16 cellular contexts compared by ENCODE assay signal in the genomic region with DNA sequence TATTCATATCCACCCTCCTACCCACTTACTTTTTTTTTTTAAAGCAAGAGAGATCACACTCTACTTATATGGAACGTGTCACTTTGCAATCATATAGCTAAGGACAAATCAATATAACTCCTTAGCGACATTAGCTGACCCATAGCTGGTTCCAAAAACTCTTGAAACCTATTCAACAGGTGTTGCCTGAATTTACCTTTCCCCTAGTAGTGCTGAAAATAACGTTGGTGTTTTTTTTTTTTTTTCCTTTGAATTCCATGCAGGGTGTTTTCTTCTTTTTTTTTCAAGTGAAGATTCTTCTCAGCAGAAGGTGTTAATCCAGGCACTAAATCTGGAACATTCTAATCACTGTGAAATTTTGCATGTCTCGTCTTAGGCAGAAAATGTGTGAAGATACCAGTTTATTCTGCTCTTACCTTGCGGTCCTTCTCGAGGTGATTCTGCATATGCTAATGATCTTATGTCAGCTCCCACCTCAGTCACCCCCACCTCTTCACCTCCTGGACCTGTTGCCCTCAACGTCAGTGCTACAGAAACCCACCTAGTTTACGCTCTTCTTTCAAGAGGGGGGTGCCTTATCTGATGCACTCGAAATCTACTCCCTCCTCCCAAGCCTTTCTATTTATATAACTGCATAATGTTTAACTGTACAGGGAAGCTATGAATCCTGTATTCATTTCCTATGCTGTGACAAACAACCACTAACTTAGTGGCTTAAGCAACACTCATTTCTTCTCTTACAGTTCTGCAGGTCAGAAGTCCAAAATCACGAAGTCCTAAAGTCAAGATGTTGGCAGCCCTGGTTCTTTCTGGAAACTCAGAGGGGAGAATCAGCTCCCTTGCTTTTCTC. TPM values are rescaled to one million over a fixed set of nuclear protein-coding genes. Genes with fewer than 3 reads are reported as not detected.
A peak's percentile ranks its signal among the peaks of the same experiment; 100 is the strongest.
DNase-seq lines count a peak whose midpoint lies in the region; ATAC-seq and TF ChIP-seq lines count a peak whose summit lies in the region.
"Had no signal": no experiment of that assay in that cellular context is flagged by ENCODE, and none has a peak within 500 bp of the region (broad histone marks: within the 10 kb centered on the region; RNA-seq: fewer than 3 reads in every experiment).

No MANE protein-coding gene starts in this region.

- H3K9me3 ChIP-seq in BLaER1 treated with 17β-estradiol and CSF1 and Interleukin-3, amounts not matched to agents 10 nM and 100 nM (replicated peaks in 1 of 11): no peaks in the 10 kb centered on the region
- H3K9me3 ChIP-seq: heart right ventricle, testis had no signal

- ATAC-seq in natural killer cell treated with Interleukin-12 subunit alpha and Interleukin-12 subunit beta and Interleukin-15 and Interleukin-18, amount 100 ng/mL, for 72 hours: no peak
- no peak for ATAC-seq in HG03571 (IDR thresholded peaks at IDR 0.05; ENCODE audit: unreplicated experiment)
- ATAC-seq: sciatic nerve had no signal

- no peaks in the 10 kb centered on the region for H3K36me3 ChIP-seq in BLaER1 treated with 17β-estradiol and CSF1 and Interleukin-3, amounts not matched to agents 10 nM and 100 nM
- no peaks in the 10 kb centered on the region for H3K36me3 ChIP-seq in H7 (replicated peaks; ENCODE audit: control insufficient read depth, insufficient read depth, low read length)
- H3K36me3 ChIP-seq: heart right ventricle had no signal

- no peak overlapping the region; a peak in 2 of 22 replicates for H3K27ac ChIP-seq in BLaER1 treated with 17β-estradiol and CSF1 and Interleukin-3, amounts not matched to agents 10 nM and 100 nM
- H3K27ac ChIP-seq in cingulate gyrus (ENCODE audit: low read depth, low read length): peak overlapping the region; percentile 41
- H3K27ac ChIP-seq: parathyroid adenoma, testis had no signal

- TF ChIP-seq POLR2A in erythroblast (IDR thresholded peaks at IDR 0.05; ENCODE audit: low read length): no peak

- no peaks in the 10 kb centered on the region for H4K20me1 ChIP-seq in BLaER1 treated with 17β-estradiol and CSF1 and Interleukin-3, amounts not matched to agents 10 nM and 100 nM

- H3K9me3 Mint-ChIP-seq in natural killer cell treated with Interleukin-12 subunit alpha and Interleukin-12 subunit beta and Interleukin-15 and Interleukin-18, amount 100 ng/mL, for 72 hours: no peaks in the 10 kb centered on the region
- no peaks in the 10 kb centered on the region for H3K9me3 Mint-ChIP-seq in type B pancreatic cell

- DNase-seq in H7: peak; percentile 40
- no peak for DNase-seq in natural killer cell treated with Interleukin-12 subunit alpha and Interleukin-12 subunit beta and Interleukin-15 and Interleukin-18, amount 100 ng/mL, for 72 hours (ENCODE audit: low spot score)
- no peak for DNase-seq in type B pancreatic cell (ENCODE audit: extremely low spot score, unreplicated experiment)
- no peak for DNase-seq in erythroblast (lab: John Stamatoyannopoulos, UW)
- DNase-seq: activated CD4-positive, alpha-beta T cell treated with anti-CD3 and anti-CD28 coated beads for 48 hours; activated CD8-positive, alpha-beta memory T cell treated with anti-CD3 and anti-CD28 coated beads, Interleukin-2, amount 50 U/mL, for 4 hours; COR-L47; heart right ventricle; NCI-H1694; NCI-H69; testis had no signal

- H3K4me3 ChIP-seq in BLaER1 treated with 17β-estradiol and CSF1 and Interleukin-3, amounts not matched to agents 10 nM and 100 nM: no peak overlapping the region
- no peak overlapping the region for H3K4me3 ChIP-seq in H7 (ENCODE audit: insufficient read depth, low read depth, low read length)
- H3K4me3 ChIP-seq: heart right ventricle, testis had no signal

- no peak for TF ChIP-seq CTCF in type B pancreatic cell (conservative IDR thresholded peaks at IDR 0.05)

- H3K36me3 Mint-ChIP-seq in natural killer cell treated with Interleukin-12 subunit alpha and Interleukin-12 subunit beta and Interleukin-15 and Interleukin-18, amount 100 ng/mL, for 72 hours: no peaks in the 10 kb centered on the region
- no peaks in the 10 kb centered on the region for H3K36me3 Mint-ChIP-seq in type B pancreatic cell

- H3K4me2 ChIP-seq in BLaER1 treated with 17β-estradiol and CSF1 and Interleukin-3, amounts not matched to agents 10 nM and 100 nM: peak overlapping the region in 8 of 11 experiments; percentile 22 to 38 (median 24); a peak in 12 of 22 replicates

- peaks cover 36 to 42% of the 10 kb centered on the region in 2 donors for H3K4me1 Mint-ChIP-seq in natural killer cell treated with Interleukin-12 subunit alpha and Interleukin-12 subunit beta and Interleukin-15 and Interleukin-18, amount 100 ng/mL, for 72 hours (ENCODE audit: low read depth in 2 of 2)
- peaks cover 3% of the 10 kb centered on the region for H3K4me1 Mint-ChIP-seq in type B pancreatic cell (ENCODE audit: unreplicated experiment)

- H3K9ac ChIP-seq in BLaER1 treated with 17β-estradiol and CSF1 and Interleukin-3, amounts not matched to agents 10 nM and 100 nM: peak overlapping the region in 1 of 11 experiments; percentile 11; a peak in 1 of 22 replicates
- H3K9ac ChIP-seq: parathyroid adenoma had no signal

- H3K27me3 Mint-ChIP-seq in natural killer cell treated with Interleukin-12 subunit alpha and Interleukin-12 subunit beta and Interleukin-15 and Interleukin-18, amount 100 ng/mL, for 72 hours: no peaks in the 10 kb centered on the region
- peaks cover 7% of the 10 kb centered on the region for H3K27me3 Mint-ChIP-seq in type B pancreatic cell

- peaks cover 19 to 57% (median 50%) of the 10 kb centered on the region in 10 experiments for H3K4me1 ChIP-seq in BLaER1 treated with 17β-estradiol and CSF1 and Interleukin-3, amounts not matched to agents 10 nM and 100 nM
- H3K4me1 ChIP-seq: parathyroid adenoma, testis had no signal

- peak overlapping the region; percentile 6 for H3K4me3 Mint-ChIP-seq in natural killer cell treated with Interleukin-12 subunit alpha and Interleukin-12 subunit beta and Interleukin-15 and Interleukin-18, amount 100 ng/mL, for 72 hours
- no peak overlapping the region for H3K4me3 Mint-ChIP-seq in type B pancreatic cell

- H3K27ac Mint-ChIP-seq in natural killer cell treated with Interleukin-12 subunit alpha and Interleukin-12 subunit beta and Interleukin-15 and Interleukin-18, amount 100 ng/mL, for 72 hours: peak overlapping the region; percentile 10 to 70
- no peak overlapping the region for H3K27ac Mint-ChIP-seq in type B pancreatic cell

- H3K27me3 ChIP-seq in BLaER1 treated with 17β-estradiol and CSF1 and Interleukin-3, amounts not matched to agents 10 nM and 100 nM: no peaks in the 10 kb centered on the region
- no peaks in the 10 kb centered on the region for H3K27me3 ChIP-seq in H7 (ENCODE audit: control insufficient read depth, insufficient read depth, low read length)
- H3K27me3 ChIP-seq: heart right ventricle, testis had no signal

RNA-seq across cellular contexts. Expression of a gene that starts 7.2 kb away (rescaled TPM):
- total RNA-seq in H7 (2014; rRNA removed; shearing (Covaris generic)): 14.7 and 20.9 TPM in 2 replicates
- 10 to 100 TPM; 42.6 to 46.9 TPM for total RNA-seq in natural killer cell treated with Interleukin-12 subunit alpha and Interleukin-12 subunit beta and Interleukin-15 and Interleukin-18, amount 100 ng/mL, for 72 hours
- 32.4 and 43.6 TPM in 2 replicates for total RNA-seq in type B pancreatic cell (ENCODE audit: low replicate concordance)
